Comparison of ENCODE assay signal across 25 cellular contexts in genomic region chr11:46475041-46475925, GRCh38.
DNase-seq lines count a peak whose midpoint lies in the region; ATAC-seq and TF ChIP-seq lines count a peak whose summit lies in the region.
"Had no signal": no experiment of that assay in that cellular context is flagged by ENCODE, and none has a peak within 500 bp of the region (broad histone marks: within the 10 kb centered on the region; RNA-seq: fewer than 3 reads in every experiment).

No MANE protein-coding gene starts in this region.

- H3K27ac ChIP-seq in RWPE2 (ENCODE audit: poor library complexity, severe bottlenecking) = no peak overlapping the region
- H3K27ac ChIP-seq: adrenal gland, left lung, parathyroid adenoma, SJSA1, skin epidermis, upper lobe of left lung had no signal

- no peak overlapping the region for H3K4me3 ChIP-seq in RWPE2 (ENCODE audit: severe bottlenecking)
- H3K4me3 ChIP-seq: adrenal gland, left lung, SJSA1, skin epidermis, upper lobe of left lung had no signal

- no peaks in the 10 kb centered on the region for H3K27me3 Mint-ChIP-seq in activated CD8-positive, alpha-beta memory T cell treated with anti-CD3 and anti-CD28 coated beads, Interleukin-2, amount 10 ng/mL, durations not matched to agents 7 days and 5 days
- H3K27me3 Mint-ChIP-seq: activated B cell treated with CpG ODN at 0.5 μM for 24 hours; activated CD8-positive, alpha-beta T cell treated with anti-CD3 and anti-CD28 coated beads for 36 hours; CD4-positive, CD25-positive, alpha-beta regulatory T cell; dendritic cell treated with granulocyte-macrophage colony-stimulating factor and Interleukin-4, amounts not matched to agents 40 ng/mL and 50 ng/mL, for 4 days; stimulated activated naive B cell treated with anti-CD40 and anti-IgM and Interleukin-4, amounts not matched to agents 10 μg/mL and 1 μg/mL and 100 μg/mL, for 72 hours had no signal

- peaks cover 1% of the 10 kb centered on the region for H3K36me3 Mint-ChIP-seq in activated CD8-positive, alpha-beta memory T cell treated with anti-CD3 and anti-CD28 coated beads, Interleukin-2, amount 10 ng/mL, durations not matched to agents 7 days and 5 days

- peak overlapping the region; percentile 41 for H3K27ac Mint-ChIP-seq in activated CD8-positive, alpha-beta memory T cell treated with anti-CD3 and anti-CD28 coated beads, Interleukin-2, amount 10 ng/mL, durations not matched to agents 7 days and 5 days
- H3K27ac Mint-ChIP-seq: activated B cell treated with CpG ODN at 0.5 μM for 24 hours; activated CD8-positive, alpha-beta T cell treated with anti-CD3 and anti-CD28 coated beads for 36 hours; dendritic cell treated with granulocyte-macrophage colony-stimulating factor and Interleukin-4, amounts not matched to agents 40 ng/mL and 50 ng/mL, for 4 days; stimulated activated naive B cell treated with anti-CD40 and anti-IgM and Interleukin-4, amounts not matched to agents 10 μg/mL and 1 μg/mL and 100 μg/mL, for 72 hours had no signal

- no peak overlapping the region for H3K4me3 Mint-ChIP-seq in activated CD8-positive, alpha-beta memory T cell treated with anti-CD3 and anti-CD28 coated beads, Interleukin-2, amount 10 ng/mL, durations not matched to agents 7 days and 5 days
- H3K4me3 Mint-ChIP-seq: activated B cell treated with CpG ODN at 0.5 μM for 24 hours; activated CD8-positive, alpha-beta T cell treated with anti-CD3 and anti-CD28 coated beads for 36 hours; CD4-positive, CD25-positive, alpha-beta regulatory T cell; dendritic cell treated with granulocyte-macrophage colony-stimulating factor and Interleukin-4, amounts not matched to agents 40 ng/mL and 50 ng/mL, for 4 days; stimulated activated naive B cell treated with anti-CD40 and anti-IgM and Interleukin-4, amounts not matched to agents 10 μg/mL and 1 μg/mL and 100 μg/mL, for 72 hours had no signal

- no peak for DNase-seq in activated CD8-positive, alpha-beta memory T cell treated with anti-CD3 and anti-CD28 coated beads, Interleukin-2, amount 10 ng/mL, durations not matched to agents 7 days and 5 days
- DNase-seq in activated CD8-positive, alpha-beta memory T cell treated with anti-CD3 and anti-CD28 coated beads for 24 hours = no peak
- DNase-seq in ELR (ENCODE audit: low read depth) = peak; percentile 48
- DNase-seq in RWPE2 (ENCODE audit: low spot score) = no peak
- DNase-seq in foreskin melanocyte = peak; percentile 64
- no peak for DNase-seq in CD1c-positive myeloid dendritic cell (ENCODE audit: extremely low spot score)
- DNase-seq in NCI-H2107 treated with DMSO at 0.1 percent for 48 hours (lab: John Stamatoyannopoulos, UW; ENCODE audit: unreplicated experiment) = no peak
- DNase-seq in 8988T = no peak
- DNase-seq: activated B cell treated with CpG ODN at 0.5 μM for 24 hours; activated CD8-positive, alpha-beta T cell treated with anti-CD3 and anti-CD28 coated beads for 36 hours; adrenal gland; CD4-positive, CD25-positive, alpha-beta regulatory T cell; DND-41; left lung; mesendoderm; NCI-H1436; NCI-H446 treated with DMSO at 0.1 percent for 48 hours; NCI-H774; retina; stimulated activated naive B cell treated with anti-CD40 and anti-IgM and Interleukin-4, amounts not matched to agents 10 μg/mL and 1 μg/mL and 100 μg/mL, for 72 hours; upper lobe of left lung had no signal

- ATAC-seq in activated CD8-positive, alpha-beta memory T cell treated with anti-CD3 and anti-CD28 coated beads, Interleukin-2, amount 10 ng/mL, durations not matched to agents 7 days and 5 days = peak; percentile 25
- ATAC-seq in RWPE2 (ENCODE audit: low read depth) = peak; percentile 38; the same call in 2 of the 3 replicates
- ATAC-seq: left lung; stimulated activated naive B cell treated with anti-CD40 and anti-IgM and Interleukin-4, amounts not matched to agents 10 μg/mL and 1 μg/mL and 100 μg/mL, for 72 hours had no signal

- no peaks in the 10 kb centered on the region for H3K9me3 Mint-ChIP-seq in activated CD8-positive, alpha-beta memory T cell treated with anti-CD3 and anti-CD28 coated beads, Interleukin-2, amount 10 ng/mL, durations not matched to agents 7 days and 5 days (ENCODE audit: low read depth)
- H3K9me3 Mint-ChIP-seq: activated B cell treated with CpG ODN at 0.5 μM for 24 hours; activated CD8-positive, alpha-beta T cell treated with anti-CD3 and anti-CD28 coated beads for 36 hours; CD4-positive, CD25-positive, alpha-beta regulatory T cell; dendritic cell treated with granulocyte-macrophage colony-stimulating factor and Interleukin-4, amounts not matched to agents 40 ng/mL and 50 ng/mL, for 4 days; stimulated activated naive B cell treated with anti-CD40 and anti-IgM and Interleukin-4, amounts not matched to agents 10 μg/mL and 1 μg/mL and 100 μg/mL, for 72 hours had no signal

- CTCF ChIA-PET in activated CD8-positive, alpha-beta memory T cell treated with anti-CD3 and anti-CD28 coated beads, Interleukin-2, amount 10 ng/mL, durations not matched to agents 7 days and 5 days (lab: Charles Lee) = interaction anchor here (0.6 to 1.7 kb wide), 4 partner anchors 15 to 137 kb away, joined by 3 to 5 read pairs (median 4); no protein-coding TSS in a partner anchor

- H3K4me1 Mint-ChIP-seq in activated CD8-positive, alpha-beta memory T cell treated with anti-CD3 and anti-CD28 coated beads, Interleukin-2, amount 10 ng/mL, durations not matched to agents 7 days and 5 days = peaks cover 27% of the 10 kb centered on the region

- peaks cover 27% of the 10 kb centered on the region for H3K4me1 ChIP-seq in RWPE2 (ENCODE audit: insufficient read depth, poor library complexity, severe bottlenecking)

- H3K36me3 ChIP-seq in RWPE2 (ENCODE audit: low read depth) = no peaks in the 10 kb centered on the region
- H3K36me3 ChIP-seq: adrenal gland, left lung, SJSA1, upper lobe of left lung had no signal

- H3K9me3 ChIP-seq in RWPE2 (ENCODE audit: severe bottlenecking) = no peaks in the 10 kb centered on the region
- H3K9me3 ChIP-seq: adrenal gland, left lung, SJSA1, upper lobe of left lung had no signal

- no peak for TF ChIP-seq CTCF in RWPE2 (IDR thresholded peaks at IDR 0.05; ENCODE audit: poor library complexity, severe bottlenecking)

- no peaks in the 10 kb centered on the region for H3K27me3 ChIP-seq in RWPE2 (ENCODE audit: insufficient read depth, poor library complexity, severe bottlenecking)
- H3K27me3 ChIP-seq: adrenal gland, left lung, SJSA1, upper lobe of left lung had no signal

Comparison
In these comparisons a context has a peak if more than half of its experiments do, and no peak if none do; other contexts are left out.
1. DNase-seq: peak in ELR (single experiment) and foreskin melanocyte (single experiment); none in activated CD8-positive, alpha-beta memory T cell treated with anti-CD3 and anti-CD28 coated beads, Interleukin-2, amount 10 ng/mL, durations not matched to agents 7 days and 5 days (single experiment), activated CD8-positive, alpha-beta memory T cell treated with anti-CD3 and anti-CD28 coated beads for 24 hours (single experiment), RWPE2 (single experiment), CD1c-positive myeloid dendritic cell (single experiment), NCI-H2107 treated with DMSO at 0.1 percent for 48 hours (single experiment) and 8988T (single experiment).